8 cellular contexts compared by ENCODE assay signal in genomic region chr4:168153596-168154440, GRCh38.
DNase-seq lines count a peak whose midpoint lies in the region; ATAC-seq, FAIRE-seq and TF ChIP-seq lines count a peak whose summit lies in the region.

No MANE protein-coding gene starts in this region.

- 2 to 3% methylated on average over 10 of the region's 10 CpGs for WGBS in lower leg skin, 2 donors

- peak; percentile 31 for DNase-seq in AG08395 (ENCODE audit: low spot score)
- peak; percentile 19 to 83 for DNase-seq in NCI-H446 (lab: John Stamatoyannopoulos, UW)
- peak; percentile 48 to 57 for DNase-seq in activated CD4-positive, alpha-beta T cell treated with anti-CD3 and anti-CD28 coated beads for 4 hours
- peak; percentile 63 to 92 for DNase-seq in lower leg skin (ENCODE audit: low spot score in 2 of 2)
- DNase-seq in stimulated activated CD4-positive, alpha-beta T cell treated with anti-CD3 and anti-CD28 coated beads, TNF-alpha, amount 100 ng/mL, for 24 hours (ENCODE audit: low read depth in 3 of 3), result peak; percentile 22 to 47 (median 23)

- ATAC-seq in GM18867 (IDR thresholded peaks at IDR 0.05; ENCODE audit: unreplicated experiment), result peak; percentile 91
- peak; percentile 86 for ATAC-seq in HG03139 (IDR thresholded peaks at IDR 0.05; ENCODE audit: unreplicated experiment)

- intact Hi-C loops in lower leg skin (cut with DNase I; ENCODE audit: low total_unique reads), result no loop called here

- peak; percentile 69 for FAIRE-seq in colon (lab: Jason Lieb, UNC)

- no peak overlapping the region for H3K4me3 ChIP-seq in lower leg skin (ENCODE audit: low read depth, poor library complexity, severe bottlenecking)

- TF ChIP-seq POLR2A in lower leg skin (IDR thresholded peaks at IDR 0.05), result no peak

- TF ChIP-seq CTCF in lower leg skin (IDR thresholded peaks at IDR 0.05), result no peak

Comparison
In these comparisons a context has a peak if more than half of its experiments do, and no peak if none do; other contexts are left out.
1. DNase-seq: peak in every context shown above with its lines; median percentile 78 in lower leg skin; 52 in activated CD4-positive, alpha-beta T cell treated with anti-CD3 and anti-CD28 coated beads for 4 hours; 51 in NCI-H446; 31 in AG08395; 23 in stimulated activated CD4-positive, alpha-beta T cell treated with anti-CD3 and anti-CD28 coated beads, TNF-alpha, amount 100 ng/mL, for 24 hours.